Comparison of ENCODE assay signal across 20 cellular contexts in genomic region chrX:23764585-23764984, GRCh38. TPM values are rescaled to one million over a fixed set of nuclear protein-coding genes. Genes with fewer than 3 reads are reported as not detected.
A peak's percentile ranks its signal among the peaks of the same experiment; 100 is the strongest.
DNase-seq lines count a peak whose midpoint lies in the region; ATAC-seq, FAIRE-seq and TF ChIP-seq lines count a peak whose summit lies in the region.
"Had no signal": no experiment of that assay in that cellular context is flagged by ENCODE, and none has a peak within 500 bp of the region (broad histone marks: within the 10 kb centered on the region; RNA-seq: fewer than 3 reads in every experiment).

No MANE protein-coding gene starts in this region.

- H2AFZ ChIP-seq in HepG2 (ENCODE audit: low read length) = no peak overlapping the region

- no peak for TF ChIP-seq RAD21 in HepG2 (CRISPR knock-in tag; IDR thresholded peaks at IDR 0.05)

- H3K4me3 ChIP-seq in HepG2 (replicated peaks in 1 of 3; ENCODE audit: insufficient read depth in 1 of 3, low read depth in 2 of 3, low read length in 3 of 3) = no peak overlapping the region
- H3K4me3 ChIP-seq: SJCRH30 had no signal

- H3K4me2 ChIP-seq in HepG2 (ENCODE audit: low read depth, low read length) = 0 out of 2 replicates have a peak overlapping the region, but pooled peaks have one; percentile 32

- CTCF ChIA-PET in HepG2 (lab: Yijun Ruan, JAX; ENCODE audit: low intra/inter-chr PET ratio, low total read pairs) = no interaction called here

- intact Hi-C loops in HepG2 (cut with micrococcal nuclease; ENCODE audit: unreplicated experiment) = no loop called here

- H3K27ac ChIP-seq in HepG2 (ENCODE audit: extremely low read length, insufficient read depth, low read length) = peak overlapping the region; percentile 52
- H3K27ac ChIP-seq: 22Rv1, SJCRH30 had no signal

- no peaks in the 10 kb centered on the region for H3K79me2 ChIP-seq in HepG2 (ENCODE audit: insufficient read depth, low read length)

- H3K36me3 ChIP-seq in HepG2 (replicated peaks in 1 of 2; ENCODE audit: control insufficient read depth in 1 of 2, insufficient read depth in 2 of 2, low read length in 2 of 2) = no peaks in the 10 kb centered on the region
- H3K36me3 ChIP-seq: BE2C, SJCRH30 had no signal

- ATAC-seq in HepG2 (peak; percentile 57; the same call in 2 of the 3 replicates), GM21447 (IDR thresholded peaks at IDR 0.05; ENCODE audit: unreplicated experiment) (no peak), GM21528 (IDR thresholded peaks at IDR 0.05; ENCODE audit: low FRiP score, unreplicated experiment) (no peak)
- ATAC-seq: PC-3, T-helper 17 cell had no signal

- TF ChIP-seq CTCF in HepG2 (CRISPR knock-in tag; IDR thresholded peaks at IDR 0.05) = no peak

- no peaks in the 10 kb centered on the region for H3K27me3 ChIP-seq in HepG2 (ENCODE audit: control insufficient read depth in 1 of 2, insufficient read depth in 2 of 2, low read length in 2 of 2)
- H3K27me3 ChIP-seq: BE2C, SJCRH30 had no signal

- POLR2A ChIA-PET in HepG2 (lab: Yijun Ruan, JAX) = no interaction called here

- no peak for TF ChIP-seq EP300 in HepG2 (IDR thresholded peaks at IDR 0.05; ENCODE audit: low read depth in 2 of 2, low read length in 2 of 2)
- no peak for TF ChIP-seq EP300 in HepG2 (CRISPR knock-in tag; IDR thresholded peaks at IDR 0.05; ENCODE audit: borderline replicate concordance)

- no TSS peak for BruUV-seq in HepG2 (replicated peaks; lab: Mats Ljungman, UMichigan)

- H3K9me3 ChIP-seq in HepG2 (ENCODE audit: low read length) = no peaks in the 10 kb centered on the region
- H3K9me3 ChIP-seq: BE2C, SJCRH30 had no signal

- TF ChIP-seq POLR2A in HepG2 (IDR thresholded peaks at IDR 0.05; ENCODE audit: insufficient read depth in 1 of 2, low read depth in 2 of 2, low read length in 2 of 2) = no peak

- 88% methylated on average over 3 of the region's 3 CpGs for WGBS in HepG2 (ENCODE audit: low lambda C conversion rate)

- no peak overlapping the region for H3K9ac ChIP-seq in HepG2 (ENCODE audit: insufficient read depth, low read depth, low read length)

- no peak for FAIRE-seq in HepG2 (lab: Jason Lieb, UNC)

- H3K4me1 ChIP-seq in HepG2 (ENCODE audit: insufficient read depth, low read length) = peaks cover 19% of the 10 kb centered on the region
- H3K4me1 ChIP-seq: BE2C, SJCRH30 had no signal

- no peaks in the 10 kb centered on the region for H4K20me1 ChIP-seq in HepG2 (ENCODE audit: insufficient read depth, low read length)

- DNase-seq in DMS53 (lab: John Stamatoyannopoulos, UW) (peak; percentile 64), DMS53 treated with DMSO at 0.1 percent for 48 hours (lab: John Stamatoyannopoulos, UW; ENCODE audit: unreplicated experiment) (no peak), NCI-H1105 (lab: John Stamatoyannopoulos, UW) (peak; percentile 30), NCI-H345 (lab: John Stamatoyannopoulos, UW) (peak; percentile 86), HepG2 (ENCODE audit: low spot score) (no peak)
- no peak for DNase-seq in activated CD4-positive, alpha-beta T cell treated with anti-CD3 and anti-CD28 coated beads, Interleukin-2, amount 50 U/mL, for 4 hours
- DNase-seq: BE2C; CD4-positive, alpha-beta T cell; EL; H9; KBM-7; MV-4-11; NCI-H1694 treated with DMSO at 0.1 percent for 48 hours; NCI-H524 treated with DMSO at 0.1 percent for 48 hours; PC-3; SJCRH30; T-helper 17 cell had no signal

- in situ Hi-C loops in HepG2 (cut with HindIII; ENCODE audit: extremely low pct_ligation_motif_present, low pct_unique_long_range_greater_than_20kb) = no loop called here

TF ChIP-seq in HepG2, 621 proteins besides CTCF, POLR2A, EP300 and RAD21:
- no peak for TF ChIP-seq ZNF235 (CRISPR knock-in tag; IDR thresholded peaks at IDR 0.05; ENCODE audit: borderline replicate concordance)
- TF ChIP-seq ZFYVE20 (CRISPR knock-in tag; IDR thresholded peaks at IDR 0.05; ENCODE audit: borderline replicate concordance, low read depth) = no peak
- TF ChIP-seq ZNF12 (CRISPR knock-in tag; IDR thresholded peaks at IDR 0.05) = no peak
- TF ChIP-seq ZBTB21 (CRISPR knock-in tag; IDR thresholded peaks at IDR 0.05) = no peak
- TF ChIP-seq KDM2A (CRISPR knock-in tag; IDR thresholded peaks at IDR 0.05; ENCODE audit: borderline replicate concordance, low read depth) = no peak
- no peak for TF ChIP-seq ZNF747 (CRISPR knock-in tag; IDR thresholded peaks at IDR 0.05; ENCODE audit: borderline replicate concordance)
- no peak for TF ChIP-seq ZBTB20 (CRISPR knock-in tag; IDR thresholded peaks at IDR 0.05; ENCODE audit: borderline replicate concordance, low read depth)
- TF ChIP-seq NR0B2 (CRISPR knock-in tag; IDR thresholded peaks at IDR 0.05) = no peak
- TF ChIP-seq RXRA (CRISPR knock-in tag; IDR thresholded peaks at IDR 0.05) = no peak

RNA-seq across cellular contexts. Expression of gene SAT1, which starts 18.4 kb away (rescaled TPM):
- total RNA-seq in HepG2 (2016; rRNA removed; fragmentation: Illumina TruSeq; extraction: Trizol) = 216 and 237 TPM in 2 replicates
- total RNA-seq in HepG2 (2016; cell fraction: cytosol; rRNA removed; fragmentation: Illumina TruSeq; extraction: Trizol; ENCODE audit: low read depth) = 71.5 and 78.9 TPM in 2 replicates
- 224 and 242 TPM in 2 replicates for total RNA-seq in HepG2 (2016; cell fraction: insoluble cytoplasmic fraction; rRNA removed; fragmentation: Illumina TruSeq; extraction: Trizol)
- 183 and 209 TPM in 2 replicates for total RNA-seq in HepG2 (2016; cell fraction: membrane; rRNA removed; fragmentation: Illumina TruSeq; extraction: Trizol)
- 221 and 242 TPM in 2 replicates for total RNA-seq in HepG2 (2016; cell fraction: nucleus; rRNA removed; fragmentation: Illumina TruSeq; extraction: Trizol)
- polyA plus RNA-seq in HepG2 (2011; rRNA removed) = 1,213 and 1,243 TPM in 2 replicates
- 501 and 788 TPM in 2 replicates for polyA plus RNA-seq in HepG2 (2011; cell fraction: cytosol; rRNA removed)
- 2,273 and 3,133 TPM in 2 replicates for polyA plus RNA-seq in HepG2 (2011; cell fraction: nucleus; rRNA removed)
- 931 and 961 TPM in 2 replicates for polyA plus RNA-seq in HepG2 (2012)
- 82.9 and 86.6 TPM in 2 replicates for polyA plus RNA-seq in HepG2 (2016; cell fraction: cytosol; fragmentation: Illumina TruSeq; extraction: Trizol; ENCODE audit: low read depth)
- polyA plus RNA-seq in HepG2 (2016; cell fraction: insoluble cytoplasmic fraction; fragmentation: Illumina TruSeq; extraction: Trizol; ENCODE audit: low read depth) = 238 and 267 TPM in 2 replicates
- 166 and 177 TPM in 2 replicates for polyA plus RNA-seq in HepG2 (2016; cell fraction: membrane; fragmentation: Illumina TruSeq; extraction: Trizol; ENCODE audit: low read depth)
- 367 and 400 TPM in 2 replicates for polyA plus RNA-seq in HepG2 (2016; cell fraction: nucleus; fragmentation: Illumina TruSeq; extraction: Trizol; ENCODE audit: insufficient read depth, low read depth)
- polyA minus RNA-seq in HepG2 (2011; rRNA and poly(A)+ RNA removed; ENCODE audit: low replicate concordance) = 38.8 and 128 TPM in 2 replicates
- 149 and 175 TPM in 2 replicates for polyA minus RNA-seq in HepG2 (2011; cell fraction: cytosol; rRNA and poly(A)+ RNA removed)
- 734 and 963 TPM in 2 replicates for polyA minus RNA-seq in HepG2 (2011; cell fraction: nucleus; rRNA and poly(A)+ RNA removed)

RNA-seq across cellular contexts. Expression of gene ACOT9, which starts 21.5 kb away (rescaled TPM):
- total RNA-seq in HepG2 (2016; rRNA removed; fragmentation: Illumina TruSeq; extraction: Trizol) = 35.1 and 36.9 TPM in 2 replicates
- 9.2 and 9.7 TPM in 2 replicates for total RNA-seq in HepG2 (2016; cell fraction: cytosol; rRNA removed; fragmentation: Illumina TruSeq; extraction: Trizol; ENCODE audit: low read depth)
- 34.3 and 34.8 TPM in 2 replicates for total RNA-seq in HepG2 (2016; cell fraction: insoluble cytoplasmic fraction; rRNA removed; fragmentation: Illumina TruSeq; extraction: Trizol)
- 9.3 and 11.4 TPM in 2 replicates for total RNA-seq in HepG2 (2016; cell fraction: membrane; rRNA removed; fragmentation: Illumina TruSeq; extraction: Trizol)
- total RNA-seq in HepG2 (2016; cell fraction: nucleus; rRNA removed; fragmentation: Illumina TruSeq; extraction: Trizol) = 35.5 and 38.1 TPM in 2 replicates
- polyA plus RNA-seq in HepG2 (2011; rRNA removed) = 28.7 and 33.3 TPM in 2 replicates
- polyA plus RNA-seq in HepG2 (2011; cell fraction: cytosol; rRNA removed) = 13.6 and 18.4 TPM in 2 replicates
- polyA plus RNA-seq in HepG2 (2011; cell fraction: nucleus; rRNA removed) = 46.5 and 58.9 TPM in 2 replicates
- polyA plus RNA-seq in HepG2 (2012) = 21.9 and 23.2 TPM in 2 replicates
- 3.1 and 3.8 TPM in 2 replicates for polyA plus RNA-seq in HepG2 (2016; cell fraction: cytosol; fragmentation: Illumina TruSeq; extraction: Trizol; ENCODE audit: low read depth)
- 26.2 and 26.3 TPM in 2 replicates for polyA plus RNA-seq in HepG2 (2016; cell fraction: insoluble cytoplasmic fraction; fragmentation: Illumina TruSeq; extraction: Trizol; ENCODE audit: low read depth)
- polyA plus RNA-seq in HepG2 (2016; cell fraction: membrane; fragmentation: Illumina TruSeq; extraction: Trizol; ENCODE audit: low read depth) = 5.8 and 5.9 TPM in 2 replicates
- polyA plus RNA-seq in HepG2 (2016; cell fraction: nucleus; fragmentation: Illumina TruSeq; extraction: Trizol; ENCODE audit: insufficient read depth, low read depth) = 71.1 and 73.9 TPM in 2 replicates
- 21.3 and 33.6 TPM in 2 replicates for polyA minus RNA-seq in HepG2 (2011; rRNA and poly(A)+ RNA removed; ENCODE audit: low replicate concordance)
- polyA minus RNA-seq in HepG2 (2011; cell fraction: cytosol; rRNA and poly(A)+ RNA removed) = 14.2 and 15.7 TPM in 2 replicates
- 34.6 and 40.5 TPM in 2 replicates for polyA minus RNA-seq in HepG2 (2011; cell fraction: nucleus; rRNA and poly(A)+ RNA removed)

Comparison
In these comparisons a context has a peak if more than half of its experiments do, and no peak if none do; other contexts are left out.
1. DNase-seq: peak in DMS53 (single experiment), NCI-H1105 (single experiment) and NCI-H345 (single experiment); none in DMS53 treated with DMSO at 0.1 percent for 48 hours (single experiment), HepG2 (single experiment) and activated CD4-positive, alpha-beta T cell treated with anti-CD3 and anti-CD28 coated beads, Interleukin-2, amount 50 U/mL, for 4 hours (0 of 2).